ENCODE assay signal across 15 cellular contexts in the genomic region with DNA sequence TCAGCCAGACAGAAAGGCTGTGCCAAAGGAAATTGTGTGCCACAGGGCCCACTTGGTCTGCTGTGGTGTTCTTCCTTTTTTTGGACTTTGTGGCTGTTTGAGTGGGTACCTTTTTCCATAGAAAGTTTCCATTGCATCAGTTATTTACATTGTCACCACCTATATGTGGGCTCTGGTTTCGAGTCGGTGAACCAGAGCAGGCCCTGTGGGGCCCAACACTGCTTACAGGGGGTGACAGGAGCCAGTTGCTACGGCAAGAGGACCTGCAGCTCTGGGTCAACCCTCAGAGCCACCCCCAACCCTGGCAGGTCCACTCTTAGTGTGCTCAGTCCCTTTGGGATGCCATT.
A peak's percentile ranks its signal among the peaks of the same experiment; 100 is the strongest.
DNase-seq lines count a peak whose midpoint lies in the region; ATAC-seq lines count a peak whose summit lies in the region.
"Had no signal": no experiment of that assay in that cellular context is flagged by ENCODE, and none has a peak within 500 bp of the region (broad histone marks: within the 10 kb centered on the region; RNA-seq: fewer than 3 reads in every experiment).

No MANE protein-coding gene starts in this region.

- H3K4me3 Mint-ChIP-seq in activated T-cell treated with anti-CD3 and anti-CD28 coated beads, Interleukin-2, amount 50 U/mL, for 4 hours: peak overlapping the region; percentile 27
- H3K4me3 Mint-ChIP-seq in stimulated activated memory B cell treated with anti-CD40 and anti-IgM and Interleukin-4, amounts not matched to agents 10 μg/mL and 1 μg/mL and 100 μg/mL, for 72 hours: peak overlapping the region; percentile 22
- H3K4me3 Mint-ChIP-seq in T-helper 17 cell: no peak overlapping the region
- H3K4me3 Mint-ChIP-seq: brain had no signal

- peaks cover 26% of the 10 kb centered on the region for H3K36me3 Mint-ChIP-seq in activated T-cell treated with anti-CD3 and anti-CD28 coated beads, Interleukin-2, amount 50 U/mL, for 4 hours (ENCODE audit: insufficient read depth)
- peaks cover 13% of the 10 kb centered on the region for H3K36me3 Mint-ChIP-seq in stimulated activated memory B cell treated with anti-CD40 and anti-IgM and Interleukin-4, amounts not matched to agents 10 μg/mL and 1 μg/mL and 100 μg/mL, for 72 hours
- H3K36me3 Mint-ChIP-seq in T-helper 17 cell (ENCODE audit: low read depth): peaks cover 2% of the 10 kb centered on the region
- H3K36me3 Mint-ChIP-seq: brain had no signal

- no peak overlapping the region for H3K27ac Mint-ChIP-seq in stimulated activated memory B cell treated with anti-CD40 and anti-IgM and Interleukin-4, amounts not matched to agents 10 μg/mL and 1 μg/mL and 100 μg/mL, for 72 hours
- no peak overlapping the region for H3K27ac Mint-ChIP-seq in T-helper 17 cell
- H3K27ac Mint-ChIP-seq: brain had no signal

- peak; percentile 71 for ATAC-seq in GM19372 (IDR thresholded peaks at IDR 0.05; ENCODE audit: low read depth, unreplicated experiment)
- peak in 1 of 2 donors; percentile 15 for ATAC-seq in activated T-cell treated with anti-CD3 and anti-CD28 coated beads, Interleukin-2, amount 50 U/mL, for 4 hours
- ATAC-seq in stimulated activated memory B cell treated with anti-CD40 and anti-IgM and Interleukin-4, amounts not matched to agents 10 μg/mL and 1 μg/mL and 100 μg/mL, for 72 hours: peak; percentile 90
- no peak for ATAC-seq in GM21619 (IDR thresholded peaks at IDR 0.05; ENCODE audit: unreplicated experiment)
- ATAC-seq in T-helper 17 cell: no peak
- ATAC-seq: SK-N-SH treated with all-trans-retinoic acid at 6 μM for 48 hours had no signal

- H3K9me3 ChIP-seq in T-helper 17 cell (ENCODE audit: control insufficient read depth, low read length, poor library complexity, severe bottlenecking): no peaks in the 10 kb centered on the region
- H3K9me3 ChIP-seq: suprapubic skin had no signal

- peaks cover 36% of the 10 kb centered on the region for H3K4me1 Mint-ChIP-seq in activated T-cell treated with anti-CD3 and anti-CD28 coated beads, Interleukin-2, amount 50 U/mL, for 4 hours (ENCODE audit: low read depth)
- H3K4me1 Mint-ChIP-seq in stimulated activated memory B cell treated with anti-CD40 and anti-IgM and Interleukin-4, amounts not matched to agents 10 μg/mL and 1 μg/mL and 100 μg/mL, for 72 hours: peaks cover 19% of the 10 kb centered on the region
- H3K4me1 Mint-ChIP-seq in T-helper 17 cell: peaks cover 44% of the 10 kb centered on the region

- no peaks in the 10 kb centered on the region for H3K9me3 Mint-ChIP-seq in activated T-cell treated with anti-CD3 and anti-CD28 coated beads, Interleukin-2, amount 50 U/mL, for 4 hours
- no peaks in the 10 kb centered on the region for H3K9me3 Mint-ChIP-seq in stimulated activated memory B cell treated with anti-CD40 and anti-IgM and Interleukin-4, amounts not matched to agents 10 μg/mL and 1 μg/mL and 100 μg/mL, for 72 hours
- H3K9me3 Mint-ChIP-seq: brain had no signal

- peak; percentile 41 for DNase-seq in activated naive CD4-positive, alpha-beta T cell treated with Interleukin-2 at 50 U/mL for 16 hours
- DNase-seq in activated naive CD4-positive, alpha-beta T cell (lab: John Stamatoyannopoulos, UW): no peak
- no peak for DNase-seq in activated T-cell treated with anti-CD3 and anti-CD28 coated beads, Interleukin-2, amount 50 U/mL, for 4 hours
- DNase-seq in T-helper 17 cell (no peak), Kasumi-1 (lab: John Stamatoyannopoulos, UW) (no peak)
- DNase-seq: KBM-7, kidney glomerular epithelial cell, NCI-H446, OCI-M1 had no signal

- no peaks in the 10 kb centered on the region for H3K27me3 Mint-ChIP-seq in activated T-cell treated with anti-CD3 and anti-CD28 coated beads, Interleukin-2, amount 50 U/mL, for 4 hours (ENCODE audit: low read depth)
- no peaks in the 10 kb centered on the region for H3K27me3 Mint-ChIP-seq in stimulated activated memory B cell treated with anti-CD40 and anti-IgM and Interleukin-4, amounts not matched to agents 10 μg/mL and 1 μg/mL and 100 μg/mL, for 72 hours
- H3K27me3 Mint-ChIP-seq in T-helper 17 cell: no peaks in the 10 kb centered on the region

Comparison
In these comparisons a context has a peak if more than half of its experiments do, and no peak if none do; other contexts are left out.
1. ATAC-seq: peak in GM19372 (single experiment) and stimulated activated memory B cell treated with anti-CD40 and anti-IgM and Interleukin-4, amounts not matched to agents 10 μg/mL and 1 μg/mL and 100 μg/mL, for 72 hours (single experiment); none in GM21619 (single experiment) and T-helper 17 cell (single experiment).